In genomic region chr19:55208880-55209429, GRCh38 we compare ENCODE assay signal across 1 cellular context.
TF ChIP-seq lines count a peak whose summit lies in the region.

No MANE protein-coding gene starts in this region.

TF ChIP-seq in GM23338, 12 proteins besides CTCF, POLR2A, EP300 and RAD21 (continued from another document):
- no peak for TF ChIP-seq REST (IDR thresholded peaks at IDR 0.05; ENCODE audit: unreplicated experiment)
- TF ChIP-seq ETS1 (IDR thresholded peaks at IDR 0.05): no peak
- no peak for TF ChIP-seq ZNF331 (CRISPR knock-in tag; IDR thresholded peaks at IDR 0.05; ENCODE audit: low read depth)
- no peak for TF ChIP-seq ZNF114 (CRISPR knock-in tag; IDR thresholded peaks at IDR 0.05)
- TF ChIP-seq CREB1 (CRISPR knock-in tag; IDR thresholded peaks at IDR 0.05; ENCODE audit: low read depth): no peak
- TF ChIP-seq NANOG (IDR thresholded peaks at IDR 0.05; ENCODE audit: borderline replicate concordance): no peak
- TF ChIP-seq POLR2AphosphoS5 (IDR thresholded peaks at IDR 0.05; ENCODE audit: low read depth): no peak
- no peak for TF ChIP-seq STAT1 (IDR thresholded peaks at IDR 0.05; ENCODE audit: unreplicated experiment)
- no peak for TF ChIP-seq JUNB (IDR thresholded peaks at IDR 0.05; ENCODE audit: unreplicated experiment)
